ENCODE assay signal across 32 cellular contexts in the genomic region with DNA sequence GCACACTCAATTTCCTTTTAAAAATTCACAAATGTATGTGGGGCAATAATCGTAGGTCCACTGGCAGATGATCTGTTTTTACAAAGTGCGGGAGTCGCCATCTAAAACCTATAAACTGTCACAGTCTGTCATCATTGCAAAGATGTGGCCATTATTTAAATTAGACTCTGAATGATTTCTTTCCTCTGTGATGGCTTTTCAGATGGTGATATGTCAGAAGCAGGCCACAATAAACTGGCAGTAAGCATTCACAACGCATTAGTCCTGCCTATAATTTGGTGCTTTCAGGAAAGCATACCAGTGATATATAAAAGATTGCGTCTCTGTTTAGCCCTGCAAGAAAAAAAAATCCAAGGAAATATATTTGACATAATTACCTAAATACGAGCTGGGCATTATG.
"Had no signal": no experiment of that assay in that cellular context is flagged by ENCODE, and none has a peak within 500 bp of the region (broad histone marks: within the 10 kb centered on the region; RNA-seq: fewer than 3 reads in every experiment).

No MANE protein-coding gene starts in this region.

- H3K4me1 ChIP-seq: adrenal gland, ascending aorta, body of pancreas, breast epithelium had no signal

- H3K27me3 ChIP-seq: adrenal gland, ascending aorta, body of pancreas, brain microvascular endothelial cell, breast epithelium, cardiac muscle cell had no signal

- FAIRE-seq: astrocyte, bronchial epithelial cell had no signal

- H3K4me3 ChIP-seq: adrenal gland, ascending aorta, body of pancreas, breast epithelium, cardiac muscle cell had no signal

- DNase-seq: activated effector memory CD4-positive, alpha-beta T cell treated with anti-CD3 and anti-CD28 coated beads, Interleukin-2, amount 50 U/mL, for 16 hours; activated effector memory CD4-positive, alpha-beta T cell treated with Interleukin-2 at 50 U/mL for 16 hours; activated gamma-delta T cell; activated gamma-delta T cell treated with Interleukin-2 at 50 U/mL for 16 hours; activated naive CD4-positive, alpha-beta T cell; activated naive CD4-positive, alpha-beta T cell treated with anti-CD3 and anti-CD28 coated beads for 36 hours; activated naive CD4-positive, alpha-beta T cell treated with anti-CD3 and anti-CD28 coated beads, Interleukin-2, amount 10 ng/mL, durations not matched to agents 7 days and 5 days; activated naive CD4-positive, alpha-beta T cell treated with anti-CD3 and anti-CD28 coated beads, Interleukin-2, amount 50 U/mL, for 16 hours; activated naive CD4-positive, alpha-beta T cell treated with Interleukin-2 at 50 U/mL for 16 hours; activated naive CD8-positive, alpha-beta T cell treated with anti-CD3 and anti-CD28 coated beads for 36 hours; activated naive CD8-positive, alpha-beta T cell treated with anti-CD3 and anti-CD28 coated beads, Interleukin-2, amount 10 ng/mL, durations not matched to agents 7 days and 5 days; activated naive CD8-positive, alpha-beta T cell treated with anti-CD3 and anti-CD28 coated beads, Interleukin-2, amount 50 U/mL, for 24 hours; activated T-cell treated with anti-CD3 and anti-CD28 coated beads, Interleukin-2, amount 50 U/mL, for 1 hour; activated T-cell treated with anti-CD3 and anti-CD28 coated beads, Interleukin-2, amount 50 U/mL, for 24 hours; activated T-cell treated with anti-CD3 and anti-CD28 coated beads, Interleukin-2, amount 50 U/mL, for 4 hours; activated T-cell treated with anti-CD3 and anti-CD28 coated beads, Interleukin-2, amount 50 U/mL, for 48 hours; activated T-cell treated with anti-CD3 and anti-CD28 coated beads, Interleukin-2, amount 50 U/mL, for 72 hours; adrenal gland; amniotic stem cell; amygdala; anterior cingulate cortex; aorta; body of pancreas; brain microvascular endothelial cell; caudate nucleus; central memory CD4-positive, alpha-beta T cell; cerebellar nuclear complex had no signal

- H3K9me3 ChIP-seq: adrenal gland, ascending aorta, body of pancreas, breast epithelium had no signal

- H3K27ac ChIP-seq: adrenal gland, ascending aorta, body of pancreas, brain microvascular endothelial cell, breast epithelium, cardiac muscle cell had no signal

- H3K36me3 ChIP-seq: adrenal gland, ascending aorta, brain microvascular endothelial cell, breast epithelium, cardiac muscle cell had no signal
